Comparison of ENCODE assay signal across 1 cellular context in the genomic region with DNA sequence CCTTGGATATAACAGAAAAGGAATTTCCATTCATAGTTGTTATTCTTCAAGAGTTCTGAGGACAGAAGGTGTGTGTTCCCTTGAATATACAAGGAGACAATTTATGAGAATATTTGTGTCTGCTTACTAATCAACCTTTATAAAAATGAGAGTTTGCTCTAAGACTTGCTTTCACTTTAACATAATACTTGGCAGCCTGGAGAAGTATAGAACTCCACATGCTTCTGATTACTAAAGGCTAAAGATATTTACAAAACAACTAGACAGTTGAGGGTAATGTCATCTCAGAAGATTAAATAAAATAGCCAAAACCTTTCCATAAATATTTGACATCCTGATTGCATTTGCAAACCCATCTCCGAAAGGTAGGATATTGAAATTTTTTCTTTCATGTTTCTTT.
TF ChIP-seq lines count a peak whose summit lies in the region.

No MANE protein-coding gene starts in this region.

TF ChIP-seq in IMR-90, 13 proteins besides CTCF, POLR2A, EP300 and RAD21:
- TF ChIP-seq BHLHE40 (IDR thresholded peaks at IDR 0.05; ENCODE audit: low read depth, low read length) (no peak), SMC3 (IDR thresholded peaks at IDR 0.05; ENCODE audit: low read depth, low read length) (no peak), RFX5 (IDR thresholded peaks at IDR 0.05; ENCODE audit: low read depth, low read length) (no peak), MAFK (IDR thresholded peaks at IDR 0.05; ENCODE audit: low read depth, low read length) (no peak), FOS (IDR thresholded peaks at IDR 0.05; ENCODE audit: low read depth, low read length) (no peak), CHD1 (IDR thresholded peaks at IDR 0.05; ENCODE audit: low read depth, low read length) (no peak)
- TF ChIP-seq, protein P1, sequence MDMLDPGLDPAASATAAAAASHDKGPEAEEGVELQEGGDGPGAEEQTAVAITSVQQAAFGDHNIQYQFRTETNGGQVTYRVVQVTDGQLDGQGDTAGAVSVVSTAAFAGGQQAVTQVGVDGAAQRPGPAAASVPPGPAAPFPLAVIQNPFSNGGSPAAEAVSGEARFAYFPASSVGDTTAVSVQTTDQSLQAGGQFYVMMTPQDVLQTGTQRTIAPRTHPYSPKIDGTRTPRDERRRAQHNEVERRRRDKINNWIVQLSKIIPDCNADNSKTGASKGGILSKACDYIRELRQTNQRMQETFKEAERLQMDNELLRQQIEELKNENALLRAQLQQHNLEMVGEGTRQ (IDR thresholded peaks at IDR 0.05; ENCODE audit: low read depth, low read length): no peak
